14 cellular contexts compared by ENCODE assay signal in the genomic region with DNA sequence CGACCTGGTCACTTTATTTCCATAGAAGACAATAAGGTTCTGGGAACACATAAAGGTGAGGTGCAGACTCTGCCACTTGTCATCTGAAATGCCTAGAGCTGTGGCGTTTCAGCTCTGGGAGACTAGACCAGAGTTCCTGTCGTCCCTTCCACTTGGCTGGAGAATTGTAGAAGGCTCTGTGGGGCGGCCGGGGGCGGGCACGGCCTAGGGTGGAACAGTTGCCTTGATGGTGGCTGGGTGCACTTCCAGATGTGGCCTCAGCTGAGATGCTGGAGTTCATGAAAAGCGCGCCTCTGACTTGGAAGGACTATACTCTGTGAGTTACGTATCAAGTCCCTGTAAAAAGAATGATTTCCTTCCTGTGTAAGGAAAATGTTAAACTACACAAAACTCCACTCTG. TPM values are rescaled to one million over a fixed set of nuclear protein-coding genes. Genes with fewer than 3 reads are reported as not detected.
"Had no signal": no experiment of that assay in that cellular context is flagged by ENCODE, and none has a peak within 500 bp of the region (broad histone marks: within the 10 kb centered on the region; RNA-seq: fewer than 3 reads in every experiment).

No MANE protein-coding gene starts in this region.

- H3K4me1 ChIP-seq: ascending aorta had no signal

- DNase-seq: activated CD4-positive, alpha-beta T cell treated with anti-CD3 and anti-CD28 coated beads, Interleukin-2, amount 10 ng/mL, durations not matched to agents 24 days and 14 days; activated CD8-positive, alpha-beta T cell treated with anti-CD3 and anti-CD28 coated beads for 36 hours; activated naive CD4-positive, alpha-beta T cell treated with anti-CD3 and anti-CD28 coated beads, Interleukin-2, amount 10 ng/mL, durations not matched to agents 7 days and 5 days; activated T-cell treated with anti-CD3 and anti-CD28 coated beads, Interleukin-2, amount 50 U/mL, for 1 hour; effector memory CD8-positive, alpha-beta T cell; stimulated activated CD4-positive, alpha-beta T cell treated with anti-CD3 and anti-CD28 coated beads, Interleukin-4, amount 100 ng/mL, for 24 hours; stimulated activated naive CD4-positive, alpha-beta T cell had no signal

- H3K4me3 ChIP-seq: ascending aorta, ovary, smooth muscle cell, thyroid gland had no signal

- H3K36me3 ChIP-seq: ovary had no signal

- H3K27ac ChIP-seq: ascending aorta, ovary, thyroid gland had no signal

- ATAC-seq: effector memory CD8-positive, alpha-beta T cell; naive thymus-derived CD8-positive, alpha-beta T cell; sciatic nerve had no signal

- H3K9me3 ChIP-seq: ascending aorta, ovary, thyroid gland had no signal

- H3K4me2 ChIP-seq: smooth muscle cell had no signal

- H3K4me1 Mint-ChIP-seq: activated CD4-positive, alpha-beta T cell treated with anti-CD3 and anti-CD28 coated beads, Interleukin-2, amount 10 ng/mL, durations not matched to agents 24 days and 14 days; activated naive CD4-positive, alpha-beta T cell treated with anti-CD3 and anti-CD28 coated beads, Interleukin-2, amount 10 ng/mL, durations not matched to agents 7 days and 5 days had no signal

- H3K9me3 Mint-ChIP-seq: activated CD4-positive, alpha-beta T cell treated with anti-CD3 and anti-CD28 coated beads, Interleukin-2, amount 10 ng/mL, durations not matched to agents 24 days and 14 days; activated CD8-positive, alpha-beta T cell treated with anti-CD3 and anti-CD28 coated beads for 36 hours; activated naive CD4-positive, alpha-beta T cell treated with anti-CD3 and anti-CD28 coated beads, Interleukin-2, amount 10 ng/mL, durations not matched to agents 7 days and 5 days; effector memory CD8-positive, alpha-beta T cell; naive thymus-derived CD8-positive, alpha-beta T cell; T-helper 1 cell treated with Interleukin-12 subunit alpha and Interleukin-12 subunit beta and Interleukin-4 antibody, amounts not matched to agents 30 μg/mL and 1 μg/mL, for 36 hours had no signal

- H3K4me3 Mint-ChIP-seq: activated CD4-positive, alpha-beta T cell treated with anti-CD3 and anti-CD28 coated beads, Interleukin-2, amount 10 ng/mL, durations not matched to agents 24 days and 14 days; activated CD8-positive, alpha-beta T cell treated with anti-CD3 and anti-CD28 coated beads for 36 hours; activated naive CD4-positive, alpha-beta T cell treated with anti-CD3 and anti-CD28 coated beads, Interleukin-2, amount 10 ng/mL, durations not matched to agents 7 days and 5 days; effector memory CD8-positive, alpha-beta T cell; naive thymus-derived CD8-positive, alpha-beta T cell; T-helper 1 cell treated with Interleukin-12 subunit alpha and Interleukin-12 subunit beta and Interleukin-4 antibody, amounts not matched to agents 30 μg/mL and 1 μg/mL, for 36 hours had no signal

- H3K27me3 ChIP-seq: ascending aorta, ovary, thyroid gland had no signal

- H3K27me3 Mint-ChIP-seq: activated CD4-positive, alpha-beta T cell treated with anti-CD3 and anti-CD28 coated beads, Interleukin-2, amount 10 ng/mL, durations not matched to agents 24 days and 14 days; activated CD8-positive, alpha-beta T cell treated with anti-CD3 and anti-CD28 coated beads for 36 hours; activated naive CD4-positive, alpha-beta T cell treated with anti-CD3 and anti-CD28 coated beads, Interleukin-2, amount 10 ng/mL, durations not matched to agents 7 days and 5 days; effector memory CD8-positive, alpha-beta T cell; naive thymus-derived CD8-positive, alpha-beta T cell had no signal

- H3K27ac Mint-ChIP-seq: activated CD4-positive, alpha-beta T cell treated with anti-CD3 and anti-CD28 coated beads, Interleukin-2, amount 10 ng/mL, durations not matched to agents 24 days and 14 days; activated CD8-positive, alpha-beta T cell treated with anti-CD3 and anti-CD28 coated beads for 36 hours; T-helper 1 cell treated with Interleukin-12 subunit alpha and Interleukin-12 subunit beta and Interleukin-4 antibody, amounts not matched to agents 30 μg/mL and 1 μg/mL, for 36 hours had no signal

RNA-seq across cellular contexts. Expression of gene GTSE1, which starts 55.6 kb away (rescaled TPM):
- total RNA-seq: ascending aorta had no signal
